Comparison of ENCODE assay signal across 9 cellular contexts in genomic region chr19:18683955-18684641, GRCh38. TPM values are rescaled to one million over a fixed set of nuclear protein-coding genes. Genes with fewer than 3 reads are reported as not detected.
A peak's percentile ranks its signal among the peaks of the same experiment; 100 is the strongest.
DNase-seq lines count a peak whose midpoint lies in the region; ATAC-seq, FAIRE-seq and TF ChIP-seq lines count a peak whose summit lies in the region.
"Had no signal": no experiment of that assay in that cellular context is flagged by ENCODE, and none has a peak within 500 bp of the region (broad histone marks: within the 10 kb centered on the region; RNA-seq: fewer than 3 reads in every experiment).

No MANE protein-coding gene starts in this region.

- peak overlapping the region; percentile 89 for H3K27ac Mint-ChIP-seq in memory B cell

- DNase-seq in GM18507 (ENCODE audit: extremely low spot score, insufficient read length, low read depth) (no peak), astrocyte of the cerebellum (ENCODE audit: low read depth) (no peak), memory B cell (ENCODE audit: low spot score in 2 of 2) (no peak), H4 (ENCODE audit: low spot score) (no peak), AML-193 (lab: John Stamatoyannopoulos, UW) (no peak), SIG-M5 (lab: John Stamatoyannopoulos, UW) (no peak)

- ATAC-seq in HG03066 (IDR thresholded peaks at IDR 0.05; ENCODE audit: low read depth, unreplicated experiment), result peak; percentile 21
- ATAC-seq in memory B cell (ENCODE audit: low read depth), result peak; percentile 16
- no peak for ATAC-seq in GM18517 (IDR thresholded peaks at IDR 0.05; ENCODE audit: unreplicated experiment)

- H3K36me3 Mint-ChIP-seq in memory B cell, result peaks cover 4% of the 10 kb centered on the region

- in situ Hi-C loops in astrocyte of the cerebellum (cut with HindIII; ENCODE audit: low sequenced_read_pairs), result no loop called here

- no peak for TF ChIP-seq CTCF in astrocyte of the cerebellum (IDR thresholded peaks at IDR 0.05; ENCODE audit: low read depth, low read length, missing control alignments)

- H3K4me1 Mint-ChIP-seq in memory B cell, result peaks cover 18% of the 10 kb centered on the region

- H3K4me3 Mint-ChIP-seq in memory B cell, result peak overlapping the region; percentile 80

- H3K27me3 Mint-ChIP-seq in memory B cell, result peaks cover 3% of the 10 kb centered on the region

- H3K9me3 Mint-ChIP-seq in memory B cell, result no peaks in the 10 kb centered on the region

- peak; percentile 36 for FAIRE-seq in GM18507 (lab: Jason Lieb, UNC)
- FAIRE-seq: TTC549 had no signal

- H3K4me3 ChIP-seq in astrocyte of the cerebellum (ENCODE audit: low read depth, low read length), result peak overlapping the region; percentile 56

RNA-seq across cellular contexts. Expression of gene CRTC1, which starts 0.6 kb away (rescaled TPM):
- total RNA-seq in H4 (2014; rRNA removed; shearing (Covaris generic)), result 2.3 and 2.6 TPM in 2 replicates

RNA-seq across cellular contexts. Expression of gene KLHL26, which starts 47.3 kb away (rescaled TPM):
- total RNA-seq in H4 (2014; rRNA removed; shearing (Covaris generic)), result 2.3 and 5.7 TPM in 2 replicates
